In the genomic region with DNA sequence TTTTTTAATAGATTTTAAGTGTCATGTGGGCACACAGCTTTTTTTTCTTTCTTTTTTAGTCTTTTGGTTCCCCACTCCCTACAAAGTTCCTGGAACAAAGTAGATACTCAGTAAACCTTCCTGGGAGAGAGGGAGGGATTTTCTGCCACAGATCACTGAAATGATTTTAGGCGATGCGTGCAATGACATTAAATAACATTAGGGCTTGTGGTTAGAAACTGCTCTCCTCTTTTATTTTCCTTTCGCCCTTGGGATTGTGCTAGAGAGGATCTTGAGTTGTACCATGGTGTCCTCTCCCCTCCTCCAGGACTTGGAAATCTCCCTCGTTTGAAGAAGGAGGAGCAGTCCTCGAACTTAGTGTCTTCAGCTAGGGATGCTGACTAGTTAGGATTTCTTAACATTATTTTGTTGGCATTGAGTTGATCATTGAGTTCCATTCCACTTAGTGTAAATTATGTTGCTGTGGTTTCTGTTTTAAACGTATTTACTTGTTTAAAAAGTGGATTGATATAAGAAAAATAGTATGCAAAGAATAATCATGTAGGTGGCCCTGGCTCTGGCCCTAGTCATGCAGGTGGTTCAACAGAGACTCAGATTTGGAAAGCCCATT, we compare ENCODE assay signal across 15 cellular contexts.
DNase-seq lines count a peak whose midpoint lies in the region; ATAC-seq and TF ChIP-seq lines count a peak whose summit lies in the region.
"Had no signal": no experiment of that assay in that cellular context is flagged by ENCODE, and none has a peak within 500 bp of the region (broad histone marks: within the 10 kb centered on the region; RNA-seq: fewer than 3 reads in every experiment).

No MANE protein-coding gene starts in this region.

- H3K4me2 ChIP-seq in hepatocyte: peak overlapping the region; percentile 0

- no peaks in the 10 kb centered on the region for H4K20me1 ChIP-seq in hepatocyte (ENCODE audit: insufficient read depth, poor library complexity, severe bottlenecking)

- no peaks in the 10 kb centered on the region for H3K9me3 ChIP-seq in hepatocyte (ENCODE audit: low read depth)
- H3K9me3 ChIP-seq in naive thymus-derived CD4-positive, alpha-beta T cell (ENCODE audit: control insufficient read depth in 2 of 3, low read length in 3 of 3): no peaks in the 10 kb centered on the region
- H3K9me3 ChIP-seq: body of pancreas, pancreas had no signal

- H3K27me3 Mint-ChIP-seq in activated T-cell treated with anti-CD3 and anti-CD28 coated beads, Interleukin-2, amount 50 U/mL, for 72 hours (ENCODE audit: low read depth): peaks cover 14% of the 10 kb centered on the region
- H3K27me3 Mint-ChIP-seq in stimulated activated naive B cell treated with anti-CD40 and anti-IgM and Interleukin-4, amounts not matched to agents 10 μg/mL and 1 μg/mL and 100 μg/mL, for 72 hours: no peaks in the 10 kb centered on the region
- H3K27me3 Mint-ChIP-seq in naive thymus-derived CD4-positive, alpha-beta T cell: peaks cover 0 to 23% (median 10%) of the 10 kb centered on the region in 5 donors

- DNase-seq in activated T-cell treated with anti-CD3 and anti-CD28 coated beads, Interleukin-2, amount 50 U/mL, for 72 hours: no peak
- DNase-seq in activated T-cell treated with anti-CD3 and anti-CD28 coated beads for 4 hours (no peak), hepatocyte (ENCODE audit: low spot score) (no peak), NCI-H774 (lab: John Stamatoyannopoulos, UW) (no peak)
- DNase-seq in stimulated activated naive B cell treated with anti-CD40 and anti-IgM and Interleukin-4, amounts not matched to agents 10 μg/mL and 1 μg/mL and 100 μg/mL, for 72 hours: no peak
- no peak for DNase-seq in naive thymus-derived CD4-positive, alpha-beta T cell
- DNase-seq: body of pancreas, hypothalamus, NCI-H1048, NCI-H345, pancreas, RPMI8226 had no signal

- H3K27ac ChIP-seq in VCaP: peak overlapping the region; percentile 39; the same call in 1 of the 2 replicates
- peak overlapping the region; percentile 28 for H3K27ac ChIP-seq in hepatocyte
- no peak overlapping the region for H3K27ac ChIP-seq in naive thymus-derived CD4-positive, alpha-beta T cell (ENCODE audit: low read depth, low read length)
- H3K27ac ChIP-seq: body of pancreas, pancreas had no signal

- no peaks in the 10 kb centered on the region for H3K9me3 Mint-ChIP-seq in activated T-cell treated with anti-CD3 and anti-CD28 coated beads, Interleukin-2, amount 50 U/mL, for 72 hours
- H3K9me3 Mint-ChIP-seq in stimulated activated naive B cell treated with anti-CD40 and anti-IgM and Interleukin-4, amounts not matched to agents 10 μg/mL and 1 μg/mL and 100 μg/mL, for 72 hours: no peaks in the 10 kb centered on the region
- no peaks in the 10 kb centered on the region for H3K9me3 Mint-ChIP-seq in naive thymus-derived CD4-positive, alpha-beta T cell

- no peaks in the 10 kb centered on the region for H3K36me3 ChIP-seq in hepatocyte (replicated peaks; ENCODE audit: insufficient read depth, low read depth)
- H3K36me3 ChIP-seq in naive thymus-derived CD4-positive, alpha-beta T cell (ENCODE audit: control insufficient read depth in 2 of 3, insufficient read depth in 3 of 3, low read length in 3 of 3): peaks cover 0 to 4% (median 0%) of the 10 kb centered on the region in 3 experiments
- H3K36me3 ChIP-seq: pancreas had no signal

- TF ChIP-seq CTCF in VCaP (conservative IDR thresholded peaks at IDR 0.05) (no peak), hepatocyte (IDR thresholded peaks at IDR 0.05; ENCODE audit: poor library complexity) (no peak)

- peak overlapping the region; percentile 88 for H3K27ac Mint-ChIP-seq in activated T-cell treated with anti-CD3 and anti-CD28 coated beads, Interleukin-2, amount 50 U/mL, for 72 hours
- peak overlapping the region; percentile 63 for H3K27ac Mint-ChIP-seq in stimulated activated naive B cell treated with anti-CD40 and anti-IgM and Interleukin-4, amounts not matched to agents 10 μg/mL and 1 μg/mL and 100 μg/mL, for 72 hours
- H3K27ac Mint-ChIP-seq in naive thymus-derived CD4-positive, alpha-beta T cell: peak overlapping the region in 3 of 9 donors; percentile 19 to 64 (median 41)

- H3K4me1 ChIP-seq in hepatocyte (ENCODE audit: insufficient read depth): peaks cover 12% of the 10 kb centered on the region
- peaks cover 0 to 65% of the 10 kb centered on the region in 2 donors for H3K4me1 ChIP-seq in naive thymus-derived CD4-positive, alpha-beta T cell (ENCODE audit: control insufficient read depth in 2 of 2, insufficient read depth in 2 of 2, low read length in 2 of 2)
- H3K4me1 ChIP-seq: pancreas had no signal

- no peaks in the 10 kb centered on the region for H3K79me2 ChIP-seq in hepatocyte

- H2AFZ ChIP-seq in hepatocyte: no peak overlapping the region

- no peak overlapping the region for H3K4me3 ChIP-seq in hepatocyte
- no peak overlapping the region for H3K4me3 ChIP-seq in naive thymus-derived CD4-positive, alpha-beta T cell (ENCODE audit: low read length)
- H3K4me3 ChIP-seq: body of pancreas, lung, pancreas had no signal

- intact Hi-C loops in naive thymus-derived CD4-positive, alpha-beta T cell (cut with micrococcal nuclease): loop anchor here in 1 of 2 donors (1.0 to 2.0 kb wide), 2 partner anchors 10 to 41 kb away; no protein-coding TSS in a partner anchor

- CTCF ChIA-PET in naive thymus-derived CD4-positive, alpha-beta T cell (lab: Charles Lee): no interaction called here

- 79% methylated on average over 6 of the region's 6 CpGs for WGBS in hepatocyte (ENCODE audit: low lambda C conversion rate, missing lambda C conversion rate)

- POLR2A ChIA-PET in naive thymus-derived CD4-positive, alpha-beta T cell (lab: Charles Lee): no interaction called here

- peaks cover 52% of the 10 kb centered on the region for H3K4me1 Mint-ChIP-seq in activated T-cell treated with anti-CD3 and anti-CD28 coated beads, Interleukin-2, amount 50 U/mL, for 72 hours (ENCODE audit: low read depth)
- H3K4me1 Mint-ChIP-seq in stimulated activated naive B cell treated with anti-CD40 and anti-IgM and Interleukin-4, amounts not matched to agents 10 μg/mL and 1 μg/mL and 100 μg/mL, for 72 hours: peaks cover 46 to 54% of the 10 kb centered on the region in 2 donors
- peaks cover 0 to 62% (median 6%) of the 10 kb centered on the region in 7 donors for H3K4me1 Mint-ChIP-seq in naive thymus-derived CD4-positive, alpha-beta T cell

- no peaks in the 10 kb centered on the region for H3K27me3 ChIP-seq in hepatocyte
- H3K27me3 ChIP-seq in naive thymus-derived CD4-positive, alpha-beta T cell (ENCODE audit: control insufficient read depth in 2 of 2, insufficient read depth in 2 of 2, low read length in 2 of 2): no peaks in the 10 kb centered on the region
- H3K27me3 ChIP-seq: body of pancreas, pancreas had no signal

- H3K36me3 Mint-ChIP-seq in activated T-cell treated with anti-CD3 and anti-CD28 coated beads, Interleukin-2, amount 50 U/mL, for 72 hours (ENCODE audit: insufficient read depth in 2 of 2): peaks cover 3 to 14% of the 10 kb centered on the region in 2 donors
- peaks cover 11 to 52% of the 10 kb centered on the region in 2 donors for H3K36me3 Mint-ChIP-seq in stimulated activated naive B cell treated with anti-CD40 and anti-IgM and Interleukin-4, amounts not matched to agents 10 μg/mL and 1 μg/mL and 100 μg/mL, for 72 hours
- H3K36me3 Mint-ChIP-seq in naive thymus-derived CD4-positive, alpha-beta T cell: peaks cover 0 to 42% (median 0%) of the 10 kb centered on the region in 5 donors

- peak overlapping the region; percentile 56 to 78 for H3K4me3 Mint-ChIP-seq in activated T-cell treated with anti-CD3 and anti-CD28 coated beads, Interleukin-2, amount 50 U/mL, for 72 hours
- peak overlapping the region; percentile 16 to 25 for H3K4me3 Mint-ChIP-seq in stimulated activated naive B cell treated with anti-CD40 and anti-IgM and Interleukin-4, amounts not matched to agents 10 μg/mL and 1 μg/mL and 100 μg/mL, for 72 hours
- H3K4me3 Mint-ChIP-seq in naive thymus-derived CD4-positive, alpha-beta T cell: peak overlapping the region in 1 of 10 donors; percentile 57

- no peak for ATAC-seq in activated T-cell treated with anti-CD3 and anti-CD28 coated beads, Interleukin-2, amount 50 U/mL, for 72 hours (replicated peaks in 1 of 2)
- ATAC-seq in stimulated activated naive B cell treated with anti-CD40 and anti-IgM and Interleukin-4, amounts not matched to agents 10 μg/mL and 1 μg/mL and 100 μg/mL, for 72 hours (replicated peaks): no peak
- ATAC-seq in naive thymus-derived CD4-positive, alpha-beta T cell: no peak
- ATAC-seq in HG03280 (IDR thresholded peaks at IDR 0.05; ENCODE audit: unreplicated experiment): no peak

- H3K9me2 ChIP-seq in hepatocyte (replicated peaks; ENCODE audit: insufficient read depth): no peaks in the 10 kb centered on the region
